In the genomic region with DNA sequence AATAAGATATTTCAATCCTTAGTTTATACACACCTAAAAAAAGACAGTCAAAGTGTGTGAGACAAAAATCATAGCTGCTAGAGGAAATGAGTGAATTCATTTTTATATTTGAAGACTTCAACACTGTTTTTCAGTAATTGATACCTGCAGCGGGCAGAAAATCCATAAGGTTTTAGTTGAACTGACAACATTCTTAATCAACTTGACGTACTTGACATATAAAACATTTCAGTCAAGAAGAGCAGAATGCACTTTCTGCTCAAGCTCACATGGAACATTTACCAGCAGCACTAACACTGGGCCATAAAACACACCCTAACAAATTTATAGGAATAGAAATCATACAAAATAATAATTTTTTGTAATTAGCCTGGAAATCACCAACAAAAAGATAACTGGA, we compare ENCODE assay signal across 39 cellular contexts.
"Had no signal": no experiment of that assay in that cellular context is flagged by ENCODE, and none has a peak within 500 bp of the region (broad histone marks: within the 10 kb centered on the region; RNA-seq: fewer than 3 reads in every experiment).

No MANE protein-coding gene starts in this region.

- H3K27me3 Mint-ChIP-seq: activated naive CD4-positive, alpha-beta T cell treated with anti-CD3 and anti-CD28 coated beads, Interleukin-2, amount 10 ng/mL, durations not matched to agents 7 days and 5 days; activated naive CD4-positive, alpha-beta T cell treated with anti-CD3 and anti-CD28 coated beads, Interleukin-2, amount 50 U/mL, for 24 hours; activated naive CD8-positive, alpha-beta T cell; activated naive CD8-positive, alpha-beta T cell treated with anti-CD3 and anti-CD28 coated beads for 36 hours; activated naive CD8-positive, alpha-beta T cell treated with anti-CD3 and anti-CD28 coated beads, Interleukin-2, amount 10 ng/mL, durations not matched to agents 7 days and 5 days; activated naive CD8-positive, alpha-beta T cell treated with anti-CD3 and anti-CD28 coated beads, Interleukin-2, amount 50 U/mL, for 24 hours; activated T-cell treated with anti-CD3 and anti-CD28 coated beads, Interleukin-2, amount 50 U/mL, for 24 hours; activated T-helper 17 cell treated with anti-CD3 and anti-CD28 coated beads, Interleukin-2, amount 50 U/mL, for 72 hours; brain; central memory CD8-positive, alpha-beta T cell had no signal

- H3K4me3 Mint-ChIP-seq: activated naive CD4-positive, alpha-beta T cell treated with anti-CD3 and anti-CD28 coated beads for 36 hours; activated naive CD4-positive, alpha-beta T cell treated with anti-CD3 and anti-CD28 coated beads, Interleukin-2, amount 10 ng/mL, durations not matched to agents 7 days and 5 days; activated naive CD4-positive, alpha-beta T cell treated with anti-CD3 and anti-CD28 coated beads, Interleukin-2, amount 50 U/mL, for 24 hours; activated naive CD8-positive, alpha-beta T cell; activated naive CD8-positive, alpha-beta T cell treated with anti-CD3 and anti-CD28 coated beads for 36 hours; activated naive CD8-positive, alpha-beta T cell treated with anti-CD3 and anti-CD28 coated beads, Interleukin-2, amount 10 ng/mL, durations not matched to agents 7 days and 5 days; activated naive CD8-positive, alpha-beta T cell treated with anti-CD3 and anti-CD28 coated beads, Interleukin-2, amount 50 U/mL, for 24 hours; activated T-cell treated with anti-CD3 and anti-CD28 coated beads, Interleukin-2, amount 50 U/mL, for 24 hours; activated T-cell treated with anti-CD3 and anti-CD28 coated beads, Interleukin-2, amount 50 U/mL, for 4 hours; activated T-cell treated with anti-CD3 and anti-CD28 coated beads, Interleukin-2, amount 50 U/mL, for 72 hours; activated T-helper 1 cell treated with anti-CD3 and anti-CD28 coated beads, Interleukin-12 subunit alpha, Interleukin-12 subunit beta, Interleukin-2, Interleukin-4 antibody, amounts not matched to agents 30 ng/mL and 10 ng/mL and 1 ng/mL, durations not matched to agents 14 hours and 24 hours and 36 hours; activated T-helper 17 cell treated with anti-CD3 and anti-CD28 coated beads, Interleukin-2, amount 50 U/mL, for 72 hours; brain; central memory CD8-positive, alpha-beta T cell had no signal

- H3K36me3 Mint-ChIP-seq: activated naive CD4-positive, alpha-beta T cell treated with anti-CD3 and anti-CD28 coated beads, Interleukin-2, amount 10 ng/mL, durations not matched to agents 7 days and 5 days; activated naive CD4-positive, alpha-beta T cell treated with anti-CD3 and anti-CD28 coated beads, Interleukin-2, amount 50 U/mL, for 24 hours; activated naive CD4-positive, alpha-beta T cell treated with anti-CD3 and anti-CD28 coated beads, Interleukin-2, amount 50 U/mL, for 72 hours; activated naive CD8-positive, alpha-beta T cell; activated naive CD8-positive, alpha-beta T cell treated with anti-CD3 and anti-CD28 coated beads for 36 hours; activated naive CD8-positive, alpha-beta T cell treated with anti-CD3 and anti-CD28 coated beads, Interleukin-2, amount 10 ng/mL, durations not matched to agents 7 days and 5 days; brain had no signal

- H3K4me3 ChIP-seq: adrenal gland, ascending aorta, body of pancreas, breast epithelium, cardiac muscle cell had no signal

- DNase-seq: activated effector memory CD4-positive, alpha-beta T cell treated with anti-CD3 and anti-CD28 coated beads, Interleukin-2, amount 50 U/mL, for 16 hours; activated gamma-delta T cell; activated gamma-delta T cell treated with Interleukin-2 at 50 U/mL for 16 hours; activated naive CD4-positive, alpha-beta T cell; activated naive CD4-positive, alpha-beta T cell treated with anti-CD3 and anti-CD28 coated beads for 36 hours; activated naive CD4-positive, alpha-beta T cell treated with anti-CD3 and anti-CD28 coated beads, Interleukin-2, amount 10 ng/mL, durations not matched to agents 7 days and 5 days; activated naive CD4-positive, alpha-beta T cell treated with anti-CD3 and anti-CD28 coated beads, Interleukin-2, amount 50 U/mL, for 16 hours; activated naive CD4-positive, alpha-beta T cell treated with Interleukin-2 at 50 U/mL for 16 hours; activated naive CD8-positive, alpha-beta T cell treated with anti-CD3 and anti-CD28 coated beads for 36 hours; activated naive CD8-positive, alpha-beta T cell treated with anti-CD3 and anti-CD28 coated beads, Interleukin-2, amount 10 ng/mL, durations not matched to agents 7 days and 5 days; activated naive CD8-positive, alpha-beta T cell treated with anti-CD3 and anti-CD28 coated beads, Interleukin-2, amount 50 U/mL, for 24 hours; activated T-cell treated with anti-CD3 and anti-CD28 coated beads, Interleukin-2, amount 50 U/mL, for 1 hour; activated T-cell treated with anti-CD3 and anti-CD28 coated beads, Interleukin-2, amount 50 U/mL, for 24 hours; activated T-cell treated with anti-CD3 and anti-CD28 coated beads, Interleukin-2, amount 50 U/mL, for 4 hours; activated T-cell treated with anti-CD3 and anti-CD28 coated beads, Interleukin-2, amount 50 U/mL, for 48 hours; activated T-cell treated with anti-CD3 and anti-CD28 coated beads, Interleukin-2, amount 50 U/mL, for 72 hours; adrenal gland; amniotic stem cell; amygdala; anterior cingulate cortex; aorta; body of pancreas; brain microvascular endothelial cell; caudate nucleus; central memory CD4-positive, alpha-beta T cell; cerebellar nuclear complex had no signal

- H3K27ac Mint-ChIP-seq: activated naive CD4-positive, alpha-beta T cell treated with anti-CD3 and anti-CD28 coated beads for 36 hours; activated naive CD4-positive, alpha-beta T cell treated with anti-CD3 and anti-CD28 coated beads, Interleukin-2, amount 10 ng/mL, durations not matched to agents 7 days and 5 days; activated naive CD4-positive, alpha-beta T cell treated with anti-CD3 and anti-CD28 coated beads, Interleukin-2, amount 50 U/mL, for 24 hours; activated naive CD4-positive, alpha-beta T cell treated with anti-CD3 and anti-CD28 coated beads, Interleukin-2, amount 50 U/mL, for 72 hours; activated naive CD8-positive, alpha-beta T cell; activated naive CD8-positive, alpha-beta T cell treated with anti-CD3 and anti-CD28 coated beads for 36 hours; activated naive CD8-positive, alpha-beta T cell treated with anti-CD3 and anti-CD28 coated beads, Interleukin-2, amount 10 ng/mL, durations not matched to agents 7 days and 5 days; activated naive CD8-positive, alpha-beta T cell treated with anti-CD3 and anti-CD28 coated beads, Interleukin-2, amount 50 U/mL, for 24 hours; activated T-cell treated with anti-CD3 and anti-CD28 coated beads, Interleukin-2, amount 50 U/mL, for 24 hours; activated T-cell treated with anti-CD3 and anti-CD28 coated beads, Interleukin-2, amount 50 U/mL, for 72 hours; activated T-helper 1 cell treated with anti-CD3 and anti-CD28 coated beads, Interleukin-12 subunit alpha, Interleukin-12 subunit beta, Interleukin-2, Interleukin-4 antibody, amounts not matched to agents 30 ng/mL and 10 ng/mL and 1 ng/mL, durations not matched to agents 14 hours and 24 hours and 36 hours; activated T-helper 17 cell treated with anti-CD3 and anti-CD28 coated beads, Interleukin-2, amount 50 U/mL, for 72 hours; activated T-helper 2 cell treated with anti-CD3 and anti-CD28 coated beads, Interferon-gamma antibody, Interleukin-2, Interleukin-4, amounts not matched to agents 10 μg/mL and 5 μg/mL and 100 μg/mL, durations not matched to agents 14 hours and 24 hours and 36 hours; brain had no signal

- H3K4me1 Mint-ChIP-seq: activated naive CD4-positive, alpha-beta T cell treated with anti-CD3 and anti-CD28 coated beads, Interleukin-2, amount 10 ng/mL, durations not matched to agents 7 days and 5 days; activated naive CD4-positive, alpha-beta T cell treated with anti-CD3 and anti-CD28 coated beads, Interleukin-2, amount 50 U/mL, for 24 hours; activated naive CD8-positive, alpha-beta T cell treated with anti-CD3 and anti-CD28 coated beads for 36 hours; activated naive CD8-positive, alpha-beta T cell treated with anti-CD3 and anti-CD28 coated beads, Interleukin-2, amount 10 ng/mL, durations not matched to agents 7 days and 5 days; activated naive CD8-positive, alpha-beta T cell treated with anti-CD3 and anti-CD28 coated beads, Interleukin-2, amount 50 U/mL, for 24 hours; activated T-helper 17 cell treated with anti-CD3 and anti-CD28 coated beads, Interleukin-2, amount 50 U/mL, for 72 hours; brain; central memory CD8-positive, alpha-beta T cell had no signal

- H3K27me3 ChIP-seq: adrenal gland, ascending aorta, body of pancreas, brain microvascular endothelial cell, breast epithelium, cardiac muscle cell had no signal

- ATAC-seq: activated naive CD4-positive, alpha-beta T cell treated with anti-CD3 and anti-CD28 coated beads, Interleukin-2, amount 50 U/mL, for 72 hours; activated naive CD8-positive, alpha-beta T cell treated with anti-CD3 and anti-CD28 coated beads, Interleukin-2, amount 50 U/mL, for 24 hours; activated T-cell treated with anti-CD3 and anti-CD28 coated beads, Interleukin-2, amount 50 U/mL, for 4 hours; activated T-cell treated with anti-CD3 and anti-CD28 coated beads, Interleukin-2, amount 50 U/mL, for 72 hours; activated T-helper 17 cell treated with anti-CD3 and anti-CD28 coated beads, Interleukin-2, amount 50 U/mL, for 72 hours; body of pancreas had no signal

- H3K27ac ChIP-seq: adrenal gland, ascending aorta, body of pancreas, brain microvascular endothelial cell, breast epithelium, cardiac muscle cell had no signal

- H3K9me3 ChIP-seq: adrenal gland, ascending aorta, body of pancreas, breast epithelium had no signal

- H3K36me3 ChIP-seq: adrenal gland, ascending aorta, brain microvascular endothelial cell, breast epithelium, cardiac muscle cell had no signal

- FAIRE-seq: astrocyte, bronchial epithelial cell had no signal
